In genomic region chr2:168852487-168852886, GRCh38 we compare ENCODE assay signal across 28 cellular contexts. TPM values are rescaled to one million over a fixed set of nuclear protein-coding genes. Genes with fewer than 3 reads are reported as not detected.
"Had no signal": no experiment of that assay in that cellular context is flagged by ENCODE, and none has a peak within 500 bp of the region (broad histone marks: within the 10 kb centered on the region; RNA-seq: fewer than 3 reads in every experiment).

No MANE protein-coding gene starts in this region.

- DNase-seq: islet precursor cell; left ventricle myocardium inferior; naive thymus-derived CD8-positive, alpha-beta T cell; nucleus accumbens; stimulated activated CD4-positive, alpha-beta T cell treated with anti-CD3 and anti-CD28 coated beads, Interleukin-2, amount 100 ng/mL, for 24 hours; stimulated activated CD4-positive, alpha-beta T cell treated with anti-CD3 and anti-CD28 coated beads, Interleukin-4, amount 100 ng/mL, for 1 hour; stimulated activated naive B cell treated with anti-CD40 and anti-IgM and Interleukin-4, amounts not matched to agents 10 μg/mL and 1 μg/mL and 100 μg/mL, for 72 hours; stimulated activated naive CD8-positive, alpha-beta T cell treated with anti-CD3 and anti-CD28 coated beads, Interleukin-15, Interleukin-2, amounts not matched to agents 100 U/mL and 50 U/mL, for 24 hours; transverse colon; upper lobe of left lung had no signal

- H3K27ac ChIP-seq: left ventricle myocardium inferior, pancreas, right atrium auricular region, right lobe of liver, stomach, testis, transverse colon, upper lobe of left lung, vagina had no signal

- H3K36me3 ChIP-seq: right atrium auricular region, right lobe of liver, thyroid gland, transverse colon, vagina had no signal

- ATAC-seq: naive thymus-derived CD8-positive, alpha-beta T cell; pancreas; stimulated activated naive B cell treated with anti-CD40 and anti-IgM and Interleukin-4, amounts not matched to agents 10 μg/mL and 1 μg/mL and 100 μg/mL, for 72 hours; stimulated activated naive CD8-positive, alpha-beta T cell treated with anti-CD3 and anti-CD28 coated beads, Interleukin-15, Interleukin-2, amounts not matched to agents 100 U/mL and 50 U/mL, for 24 hours had no signal

- H3K4me3 Mint-ChIP-seq: naive thymus-derived CD8-positive, alpha-beta T cell; nephron; neural crest cell; stimulated activated naive B cell treated with anti-CD40 and anti-IgM and Interleukin-4, amounts not matched to agents 10 μg/mL and 1 μg/mL and 100 μg/mL, for 72 hours had no signal

- H3K27me3 ChIP-seq: pancreas, right atrium auricular region, right lobe of liver, stomach, testis, thyroid gland, transverse colon, upper lobe of left lung, vagina had no signal

- H3K4me1 ChIP-seq: pancreas, right atrium auricular region, transverse colon, vagina had no signal

- H3K4me3 ChIP-seq: left ventricle myocardium inferior, lung, pancreas, right atrium auricular region, right lobe of liver, smooth muscle cell, stomach, testis, thyroid gland, transverse colon, upper lobe of left lung, vagina had no signal

- H3K27me3 Mint-ChIP-seq: naive thymus-derived CD8-positive, alpha-beta T cell; stimulated activated naive B cell treated with anti-CD40 and anti-IgM and Interleukin-4, amounts not matched to agents 10 μg/mL and 1 μg/mL and 100 μg/mL, for 72 hours had no signal

- H3K27ac Mint-ChIP-seq: naive thymus-derived CD8-positive, alpha-beta T cell; nephron; stimulated activated naive B cell treated with anti-CD40 and anti-IgM and Interleukin-4, amounts not matched to agents 10 μg/mL and 1 μg/mL and 100 μg/mL, for 72 hours had no signal

- H3K9me3 ChIP-seq: left ventricle myocardium inferior, pancreas, right atrium auricular region, right lobe of liver, stomach, testis, thyroid gland, transverse colon, upper lobe of left lung, vagina had no signal

- H3K4me1 Mint-ChIP-seq: stimulated activated naive B cell treated with anti-CD40 and anti-IgM and Interleukin-4, amounts not matched to agents 10 μg/mL and 1 μg/mL and 100 μg/mL, for 72 hours had no signal

- H3K9me3 Mint-ChIP-seq: naive thymus-derived CD8-positive, alpha-beta T cell; nephron; stimulated activated naive B cell treated with anti-CD40 and anti-IgM and Interleukin-4, amounts not matched to agents 10 μg/mL and 1 μg/mL and 100 μg/mL, for 72 hours had no signal

RNA-seq across cellular contexts. Expression of gene SPC25, which starts 37.7 kb away (rescaled TPM):
- total RNA-seq: vagina had no signal
- polyA plus RNA-seq: naive thymus-derived CD8-positive, alpha-beta T cell had no signal

RNA-seq across cellular contexts. Expression of gene G6PC2, which starts 48.6 kb away (rescaled TPM):
- total RNA-seq: kidney epithelial cell; left ventricle myocardium inferior; lower leg skin; mucosa of gallbladder; naive thymus-derived CD8-positive, alpha-beta T cell; neural crest cell; osteoblast; pulmonary artery endothelial cell; renal cortical epithelial cell; right atrium auricular region; right lobe of liver; smooth muscle cell; upper lobe of left lung; urinary bladder; vagina had no signal
- polyA plus RNA-seq: naive thymus-derived CD8-positive, alpha-beta T cell; smooth muscle cell; stomach; urinary bladder had no signal

RNA-seq across cellular contexts. Expression of gene NOSTRIN, which starts 50.0 kb away (rescaled TPM):
- total RNA-seq: neural crest cell, smooth muscle cell had no signal
- polyA plus RNA-seq: naive thymus-derived CD8-positive, alpha-beta T cell had no signal
